1 cellular context compared by ENCODE assay signal in genomic region chr6:110815260-110816109, GRCh38.
A peak's percentile ranks its signal among the peaks of the same experiment; 100 is the strongest.
TF ChIP-seq lines count a peak whose summit lies in the region.

Gene CDK19 (minus strand): TSS chr6:110815469. CDS start chr6:110815136, 333 bp downstream.

TF ChIP-seq in K562, 482 proteins besides CTCF, POLR2A, EP300 and RAD21 (continued from another document and continues in another):
- TF ChIP-seq, protein P1, sequence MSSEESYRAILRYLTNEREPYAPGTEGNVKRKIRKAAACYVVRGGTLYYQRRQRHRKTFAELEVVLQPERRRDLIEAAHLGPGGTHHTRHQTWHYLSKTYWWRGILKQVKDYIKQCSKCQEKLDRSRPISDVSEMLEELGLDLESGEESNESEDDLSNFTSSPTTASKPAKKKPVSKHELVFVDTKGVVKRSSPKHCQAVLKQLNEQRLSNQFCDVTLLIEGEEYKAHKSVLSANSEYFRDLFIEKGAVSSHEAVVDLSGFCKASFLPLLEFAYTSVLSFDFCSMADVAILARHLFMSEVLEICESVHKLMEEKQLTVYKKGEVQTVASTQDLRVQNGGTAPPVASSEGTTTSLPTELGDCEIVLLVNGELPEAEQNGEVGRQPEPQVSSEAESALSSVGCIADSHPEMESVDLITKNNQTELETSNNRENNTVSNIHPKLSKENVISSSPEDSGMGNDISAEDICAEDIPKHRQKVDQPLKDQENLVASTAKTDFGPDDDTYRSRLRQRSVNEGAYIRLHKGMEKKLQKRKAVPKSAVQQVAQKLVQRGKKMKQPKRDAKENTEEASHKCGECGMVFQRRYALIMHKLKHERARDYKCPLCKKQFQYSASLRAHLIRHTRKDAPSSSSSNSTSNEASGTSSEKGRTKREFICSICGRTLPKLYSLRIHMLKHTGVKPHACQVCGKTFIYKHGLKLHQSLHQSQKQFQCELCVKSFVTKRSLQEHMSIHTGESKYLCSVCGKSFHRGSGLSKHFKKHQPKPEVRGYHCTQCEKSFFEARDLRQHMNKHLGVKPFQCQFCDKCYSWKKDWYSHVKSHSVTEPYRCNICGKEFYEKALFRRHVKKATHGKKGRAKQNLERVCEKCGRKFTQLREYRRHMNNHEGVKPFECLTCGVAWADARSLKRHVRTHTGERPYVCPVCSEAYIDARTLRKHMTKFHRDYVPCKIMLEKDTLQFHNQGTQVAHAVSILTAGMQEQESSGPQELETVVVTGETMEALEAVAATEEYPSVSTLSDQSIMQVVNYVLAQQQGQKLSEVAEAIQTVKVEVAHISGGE (CRISPR knock-in tag; IDR thresholded peaks at IDR 0.05) = peak in 1 of 3 experiments; percentile 39; a peak in 1 of 6 replicates
- TF ChIP-seq ZNF12 (CRISPR knock-in tag; IDR thresholded peaks at IDR 0.05) (no peak), ZNF324 (CRISPR knock-in tag; IDR thresholded peaks at IDR 0.05) (no peak), NCOA4 (IDR thresholded peaks at IDR 0.05; ENCODE audit: partially characterized antibody) (no peak), GATA2 (CRISPR knock-in tag; IDR thresholded peaks at IDR 0.05) (no peak), MECOM (CRISPR knock-in tag; IDR thresholded peaks at IDR 0.05) (no peak), ZNF316 (IDR thresholded peaks at IDR 0.05) (peak; percentile 99), HDAC1 (IDR thresholded peaks at IDR 0.05) (peak in 1 of 2 experiments; percentile 79; a peak in 2 of 4 replicates), EGR1 (conservative IDR thresholded peaks at IDR 0.05) (peak; percentile 96), HIVEP1 (CRISPR knock-in tag; IDR thresholded peaks at IDR 0.05) (no peak), ZZZ3 (IDR thresholded peaks at IDR 0.05) (no peak), ZNF121 (CRISPR knock-in tag; conservative IDR thresholded peaks at IDR 0.05) (no peak), KDM1A (IDR thresholded peaks at IDR 0.05) (no peak), ZNF175 (CRISPR knock-in tag; IDR thresholded peaks at IDR 0.05; ENCODE audit: low read depth) (peak; percentile 26; the same call in 1 of the 2 replicates), ZNF165 (CRISPR knock-in tag; IDR thresholded peaks at IDR 0.05; ENCODE audit: borderline replicate concordance) (no peak), CBX8 (IDR thresholded peaks at IDR 0.05; ENCODE audit: borderline replicate concordance, extremely low read depth, low read depth, low read length, poor library complexity, severe bottlenecking) (no peak), THRAP3 (IDR thresholded peaks at IDR 0.05; ENCODE audit: borderline replicate concordance) (no peak; the same call in 1 of the 2 replicates), NFE2 (IDR thresholded peaks at IDR 0.05; ENCODE audit: low read depth) (no peak), STAG1 (CRISPR knock-in tag; IDR thresholded peaks at IDR 0.05; ENCODE audit: borderline replicate concordance) (no peak), ARID3B (CRISPR knock-in tag; IDR thresholded peaks at IDR 0.05; ENCODE audit: borderline replicate concordance) (no peak), RBBP5 (IDR thresholded peaks at IDR 0.05; ENCODE audit: borderline replicate concordance, insufficient read depth, low read length, poor library complexity, severe bottlenecking) (no peak), RHOXF2B (CRISPR knock-in tag; conservative IDR thresholded peaks at IDR 0.05) (no peak), SETDB1 (IDR thresholded peaks at IDR 0.05; ENCODE audit: low read length) (no peak), MCM3 (IDR thresholded peaks at IDR 0.05) (no peak), CREB1 (IDR thresholded peaks at IDR 0.05) (peak; percentile 77), CREB1 (CRISPR knock-in tag; IDR thresholded peaks at IDR 0.05) (peak; percentile 74), ZNF766 (CRISPR knock-in tag; conservative IDR thresholded peaks at IDR 0.05) (peak; percentile 87), SRF (CRISPR knock-in tag; IDR thresholded peaks at IDR 0.05) (no peak), GABPB1 (CRISPR knock-in tag; IDR thresholded peaks at IDR 0.05) (peak; percentile 76; the same call in 1 of the 2 replicates), ZNF778 (CRISPR knock-in tag; IDR thresholded peaks at IDR 0.05) (no peak), ZNF551 (CRISPR knock-in tag; IDR thresholded peaks at IDR 0.05) (no peak), SMARCA4 (IDR thresholded peaks at IDR 0.05) (0 out of 2 replicates have a peak, but pooled peaks have one; percentile 44), C11orf30 (IDR thresholded peaks at IDR 0.05; ENCODE audit: low read depth) (peak; percentile 98), KAT7 (CRISPR knock-in tag; IDR thresholded peaks at IDR 0.05; ENCODE audit: borderline replicate concordance) (peak; percentile 67; the same call in 1 of the 2 replicates), FOXJ3 (CRISPR knock-in tag; IDR thresholded peaks at IDR 0.05) (no peak), HDAC8 (tag; IDR thresholded peaks at IDR 0.05) (no peak), BCOR (IDR thresholded peaks at IDR 0.05) (peak; percentile 51; the same call in 1 of the 2 replicates), L3MBTL2 (IDR thresholded peaks at IDR 0.05) (peak; percentile 93), ZBTB2 (IDR thresholded peaks at IDR 0.05) (peak; percentile 82), MTF1 (CRISPR knock-in tag; IDR thresholded peaks at IDR 0.05; ENCODE audit: borderline replicate concordance) (no peak), HMBOX1 (IDR thresholded peaks at IDR 0.05) (no peak), GABPA (tag; conservative IDR thresholded peaks at IDR 0.05; ENCODE audit: low read depth) (peak; percentile 68), ZNF707 (CRISPR knock-in tag; conservative IDR thresholded peaks at IDR 0.05) (no peak), JUND (IDR thresholded peaks at IDR 0.05; ENCODE audit: borderline replicate concordance, low read depth, low read length) (peak; percentile 66), JUND (tag; IDR thresholded peaks at IDR 0.05; ENCODE audit: borderline replicate concordance, low read depth, low read length) (peak; percentile 59; the same call in 2 of the 3 replicates), ZKSCAN1 (IDR thresholded peaks at IDR 0.05; ENCODE audit: low read depth, low read length) (no peak), ZNF780A (CRISPR knock-in tag; IDR thresholded peaks at IDR 0.05) (no peak), ZNF3 (CRISPR knock-in tag; IDR thresholded peaks at IDR 0.05) (no peak), NCOA2 (IDR thresholded peaks at IDR 0.05; ENCODE audit: partially characterized antibody in 2 of 2) (no peak), NR2C1 (IDR thresholded peaks at IDR 0.05) (no peak), NR2C1 (tag; IDR thresholded peaks at IDR 0.05) (no peak), ELF1 (tag; IDR thresholded peaks at IDR 0.05) (peak; percentile 85), SPI1 (IDR thresholded peaks at IDR 0.05; ENCODE audit: borderline replicate concordance, low read depth, low read length) (peak; percentile 29; the same call in 1 of the 2 replicates), ZSCAN29 (IDR thresholded peaks at IDR 0.05) (no peak), PRMT5 (CRISPR knock-in tag; IDR thresholded peaks at IDR 0.05) (no peak), LARP7 (IDR thresholded peaks at IDR 0.05) (0 out of 2 replicates have a peak, but pooled peaks have one; percentile 31), ZBTB17 (CRISPR knock-in tag; IDR thresholded peaks at IDR 0.05) (no peak), MEIS2 (IDR thresholded peaks at IDR 0.05; ENCODE audit: partially characterized antibody) (peak; percentile 41), HCFC1 (IDR thresholded peaks at IDR 0.05; ENCODE audit: low read depth, low read length) (peak; percentile 93)
- TF ChIP-seq, protein P2, sequence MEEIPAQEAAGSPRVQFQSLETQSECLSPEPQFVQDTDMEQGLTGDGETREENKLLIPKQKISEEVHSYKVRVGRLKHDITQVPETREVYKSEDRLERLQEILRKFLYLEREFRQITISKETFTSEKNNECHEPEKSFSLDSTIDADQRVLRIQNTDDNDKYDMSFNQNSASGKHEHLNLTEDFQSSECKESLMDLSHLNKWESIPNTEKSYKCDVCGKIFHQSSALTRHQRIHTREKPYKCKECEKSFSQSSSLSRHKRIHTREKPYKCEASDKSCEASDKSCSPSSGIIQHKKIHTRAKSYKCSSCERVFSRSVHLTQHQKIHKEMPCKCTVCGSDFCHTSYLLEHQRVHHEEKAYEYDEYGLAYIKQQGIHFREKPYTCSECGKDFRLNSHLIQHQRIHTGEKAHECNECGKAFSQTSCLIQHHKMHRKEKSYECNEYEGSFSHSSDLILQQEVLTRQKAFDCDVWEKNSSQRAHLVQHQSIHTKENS (CRISPR knock-in tag; IDR thresholded peaks at IDR 0.05) = no peak
- TF ChIP-seq, protein P3, sequence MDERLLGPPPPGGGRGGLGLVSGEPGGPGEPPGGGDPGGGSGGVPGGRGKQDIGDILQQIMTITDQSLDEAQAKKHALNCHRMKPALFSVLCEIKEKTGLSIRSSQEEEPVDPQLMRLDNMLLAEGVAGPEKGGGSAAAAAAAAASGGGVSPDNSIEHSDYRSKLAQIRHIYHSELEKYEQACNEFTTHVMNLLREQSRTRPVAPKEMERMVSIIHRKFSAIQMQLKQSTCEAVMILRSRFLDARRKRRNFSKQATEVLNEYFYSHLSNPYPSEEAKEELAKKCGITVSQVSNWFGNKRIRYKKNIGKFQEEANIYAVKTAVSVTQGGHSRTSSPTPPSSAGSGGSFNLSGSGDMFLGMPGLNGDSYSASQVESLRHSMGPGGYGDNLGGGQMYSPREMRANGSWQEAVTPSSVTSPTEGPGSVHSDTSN (CRISPR knock-in tag; IDR thresholded peaks at IDR 0.05; ENCODE audit: low read depth) = no peak
- TF ChIP-seq, protein P3 (tag; conservative IDR thresholded peaks at IDR 0.05; ENCODE audit: low read depth) = peak; percentile 69
- TF ChIP-seq, protein P4, sequence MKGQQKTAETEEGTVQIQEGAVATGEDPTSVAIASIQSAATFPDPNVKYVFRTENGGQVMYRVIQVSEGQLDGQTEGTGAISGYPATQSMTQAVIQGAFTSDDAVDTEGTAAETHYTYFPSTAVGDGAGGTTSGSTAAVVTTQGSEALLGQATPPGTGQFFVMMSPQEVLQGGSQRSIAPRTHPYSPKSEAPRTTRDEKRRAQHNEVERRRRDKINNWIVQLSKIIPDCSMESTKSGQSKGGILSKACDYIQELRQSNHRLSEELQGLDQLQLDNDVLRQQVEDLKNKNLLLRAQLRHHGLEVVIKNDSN (CRISPR knock-in tag; IDR thresholded peaks at IDR 0.05) = peak; percentile 48; the same call in 1 of the 2 replicates
- TF ChIP-seq, protein P5, sequence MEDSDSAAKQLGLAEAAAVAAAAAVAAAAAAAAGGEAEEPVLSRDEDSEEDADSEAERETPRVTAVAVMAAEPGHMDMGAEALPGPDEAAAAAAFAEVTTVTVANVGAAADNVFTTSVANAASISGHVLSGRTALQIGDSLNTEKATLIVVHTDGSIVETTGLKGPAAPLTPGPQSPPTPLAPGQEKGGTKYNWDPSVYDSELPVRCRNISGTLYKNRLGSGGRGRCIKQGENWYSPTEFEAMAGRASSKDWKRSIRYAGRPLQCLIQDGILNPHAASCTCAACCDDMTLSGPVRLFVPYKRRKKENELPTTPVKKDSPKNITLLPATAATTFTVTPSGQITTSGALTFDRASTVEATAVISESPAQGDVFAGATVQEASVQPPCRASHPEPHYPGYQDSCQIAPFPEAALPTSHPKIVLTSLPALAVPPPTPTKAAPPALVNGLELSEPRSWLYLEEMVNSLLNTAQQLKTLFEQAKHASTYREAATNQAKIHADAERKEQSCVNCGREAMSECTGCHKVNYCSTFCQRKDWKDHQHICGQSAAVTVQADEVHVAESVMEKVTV (CRISPR knock-in tag; IDR thresholded peaks at IDR 0.05) = no peak
- TF ChIP-seq, protein P6, sequence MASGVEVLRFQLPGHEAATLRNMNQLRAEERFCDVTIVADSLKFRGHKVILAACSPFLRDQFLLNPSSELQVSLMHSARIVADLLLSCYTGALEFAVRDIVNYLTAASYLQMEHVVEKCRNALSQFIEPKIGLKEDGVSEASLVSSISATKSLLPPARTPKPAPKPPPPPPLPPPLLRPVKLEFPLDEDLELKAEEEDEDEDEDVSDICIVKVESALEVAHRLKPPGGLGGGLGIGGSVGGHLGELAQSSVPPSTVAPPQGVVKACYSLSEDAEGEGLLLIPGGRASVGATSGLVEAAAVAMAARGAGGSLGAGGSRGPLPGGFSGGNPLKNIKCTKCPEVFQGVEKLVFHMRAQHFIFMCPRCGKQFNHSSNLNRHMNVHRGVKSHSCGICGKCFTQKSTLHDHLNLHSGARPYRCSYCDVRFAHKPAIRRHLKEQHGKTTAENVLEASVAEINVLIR (CRISPR knock-in tag; IDR thresholded peaks at IDR 0.05) = peak; percentile 57; the same call in 1 of the 2 replicates
